ENCODE assay signal across 16 cellular contexts in genomic region chr12:14561677-14562076, GRCh38. TPM values are rescaled to one million over a fixed set of nuclear protein-coding genes. Genes with fewer than 3 reads are reported as not detected.
DNase-seq lines count a peak whose midpoint lies in the region; ATAC-seq and TF ChIP-seq lines count a peak whose summit lies in the region.
"Had no signal": no experiment of that assay in that cellular context is flagged by ENCODE, and none has a peak within 500 bp of the region (broad histone marks: within the 10 kb centered on the region; RNA-seq: fewer than 3 reads in every experiment).

No MANE protein-coding gene starts in this region.

- over 99% methylated on average over 8 of the region's 8 CpGs for WGBS in esophagus muscularis mucosa
- WGBS in transverse colon (ENCODE audit: low coverage in 1 of 2), 2 donors = 72 to 89% methylated on average over 4 to 8 of the region's 8 CpGs
- WGBS in right lobe of liver (ENCODE audit: insufficient coverage, low coverage, low lambda C conversion rate, missing lambda C conversion rate) = 59% methylated on average over 4 of the region's 8 CpGs

- DNase-seq in left ventricle myocardium inferior (no peak), Right ventricle myocardium inferior (ENCODE audit: missing footprints) (no peak), esophagus muscularis mucosa (ENCODE audit: extremely low spot score) (peak; percentile 53), transverse colon (no peak), T-helper 9 cell (no peak), right lobe of liver (no peak)
- DNase-seq: CD4-positive, CD25-positive, alpha-beta regulatory T cell; DMS 273 treated with DMSO at 0.1 percent for 48 hours; H7 had no signal

- H3K27me3 ChIP-seq in left ventricle myocardium inferior (ENCODE audit: low read depth) (no peaks in the 10 kb centered on the region), esophagus muscularis mucosa (no peaks in the 10 kb centered on the region), neutrophil (no peaks in the 10 kb centered on the region), transverse colon (no peaks in the 10 kb centered on the region), right lobe of liver (no peaks in the 10 kb centered on the region)
- H3K27me3 ChIP-seq: BLaER1 had no signal

- TF ChIP-seq CTCF in left ventricle myocardium inferior (IDR thresholded peaks at IDR 0.05; ENCODE audit: borderline replicate concordance) (no peak), esophagus muscularis mucosa (IDR thresholded peaks at IDR 0.05) (no peak), neutrophil (IDR thresholded peaks at IDR 0.05) (no peak), transverse colon (IDR thresholded peaks at IDR 0.05) (no peak), right lobe of liver (IDR thresholded peaks at IDR 0.05) (no peak)

- H3K4me1 ChIP-seq in left ventricle myocardium inferior (peaks cover 19% of the 10 kb centered on the region), esophagus muscularis mucosa (peaks cover 0 to 8% (median under 1%) of the 10 kb centered on the region in 4 donors), neutrophil (ENCODE audit: control insufficient read depth in 1 of 2, insufficient read depth in 1 of 2, low read depth in 1 of 2, low read length in 1 of 2) (peaks cover 98 to 99% of the 10 kb centered on the region in 2 experiments), transverse colon (peaks cover 0 to 63% (median 19%) of the 10 kb centered on the region in 4 donors), right lobe of liver (peaks cover 0 to 2% (median 0%) of the 10 kb centered on the region in 4 donors)

- TF ChIP-seq EP300 in esophagus muscularis mucosa (IDR thresholded peaks at IDR 0.05) (no peak), transverse colon (IDR thresholded peaks at IDR 0.05; ENCODE audit: low read depth) (no peak)

- peak overlapping the region; percentile 12 for H3K27ac ChIP-seq in left ventricle myocardium inferior (replicated peaks)
- H3K27ac ChIP-seq in esophagus muscularis mucosa (replicated peaks in 1 of 4) = no peak overlapping the region
- peak overlapping the region; percentile 98 for H3K27ac ChIP-seq in neutrophil
- peak overlapping the region; percentile 50 to 82 (median 68) for H3K27ac ChIP-seq in transverse colon
- H3K27ac ChIP-seq in right lobe of liver = peak overlapping the region in 1 of 3 donors; percentile 0
- H3K27ac ChIP-seq: 22Rv1, BLaER1, HL-60 had no signal

- H3K4me3 ChIP-seq in left ventricle myocardium inferior (no peak overlapping the region), esophagus muscularis mucosa (no peak overlapping the region), neutrophil (ENCODE audit: low read depth in 1 of 2, low read length in 1 of 2) (peak overlapping the region; percentile 1 to 19), transverse colon (no peak overlapping the region), right lobe of liver (no peak overlapping the region)
- H3K4me3 ChIP-seq: BLaER1, GM23338 had no signal

- intact Hi-C loops in left ventricle myocardium inferior (cut with micrococcal nuclease) (no loop called here), Right ventricle myocardium inferior (cut with DNase I) (loop anchor here (10.0 kb wide), 1 partner anchor 197 kb away; the partner anchor contains the start of gene ATF7IP), esophagus muscularis mucosa (cut with DNase I) (no loop called here), transverse colon (cut with DNase I; ENCODE audit: low total_unique reads) (no loop called here), right lobe of liver (cut with DNase I) (no loop called here)

- no peaks in the 10 kb centered on the region for H3K36me3 ChIP-seq in left ventricle myocardium inferior
- H3K36me3 ChIP-seq in esophagus muscularis mucosa = no peaks in the 10 kb centered on the region
- H3K36me3 ChIP-seq in neutrophil = no peaks in the 10 kb centered on the region
- no peaks in the 10 kb centered on the region for H3K36me3 ChIP-seq in transverse colon
- H3K36me3 ChIP-seq in right lobe of liver = no peaks in the 10 kb centered on the region
- H3K36me3 ChIP-seq: BLaER1 had no signal

- H3K9me3 ChIP-seq in left ventricle myocardium inferior (replicated peaks) (no peaks in the 10 kb centered on the region), esophagus muscularis mucosa (peaks cover 0 to 3% (median 0%) of the 10 kb centered on the region in 4 donors), neutrophil (no peaks in the 10 kb centered on the region), transverse colon (no peaks in the 10 kb centered on the region), right lobe of liver (no peaks in the 10 kb centered on the region)

- in situ Hi-C loops in transverse colon (cut with MboI; ENCODE audit: low pct_ligation_motif_present in 1 of 4, low pct_unique_long_range_greater_than_20kb in 1 of 4, low sequenced_read_pairs in 3 of 4) = no loop called here

- no peak for ATAC-seq in Right ventricle myocardium inferior
- ATAC-seq in HG03159 (IDR thresholded peaks at IDR 0.05; ENCODE audit: unreplicated experiment) = no peak
- no peak for ATAC-seq in right lobe of liver
- ATAC-seq: GM23338 had no signal

- TF ChIP-seq POLR2A in esophagus muscularis mucosa (IDR thresholded peaks at IDR 0.05; ENCODE audit: low read depth) = no peak
- TF ChIP-seq POLR2A in transverse colon (IDR thresholded peaks at IDR 0.05) = no peak
- TF ChIP-seq POLR2A in right lobe of liver (IDR thresholded peaks at IDR 0.05) = no peak

RNA-seq across cellular contexts. Expression of gene PLBD1, which starts 6.0 kb away (rescaled TPM):
- total RNA-seq in left ventricle myocardium inferior (29.1 TPM), Right ventricle myocardium inferior (24.4 TPM), esophagus muscularis mucosa (10 to 100 TPM in 1 of 4 donors, 1 to 10 TPM in 3; 4.1 to 18.7 (median 6.6) TPM), transverse colon (10 to 100 TPM; 30.8 to 74.6 (median 40.4) TPM), right lobe of liver (1 to 10 TPM; 1.7 to 7.2 (median 3.5) TPM)
- total RNA-seq: A673; CD4-positive, CD25-positive, alpha-beta regulatory T cell had no signal

Comparison
In these comparisons a context has a peak if more than half of its experiments do, and no peak if none do; other contexts are left out.
1. H3K27ac ChIP-seq: peak in left ventricle myocardium inferior (single experiment), neutrophil (single experiment) and transverse colon (4 of 4); none in esophagus muscularis mucosa (0 of 4).
2. H3K4me3 ChIP-seq: peak in neutrophil (2 of 2); none in left ventricle myocardium inferior (single experiment), esophagus muscularis mucosa (0 of 4), transverse colon (0 of 4) and right lobe of liver (0 of 3).